In genomic region chr2:34004936-34005335, GRCh38 we compare ENCODE assay signal across 22 cellular contexts.
DNase-seq lines count a peak whose midpoint lies in the region; ATAC-seq and TF ChIP-seq lines count a peak whose summit lies in the region.
"Had no signal": no experiment of that assay in that cellular context is flagged by ENCODE, and none has a peak within 500 bp of the region (broad histone marks: within the 10 kb centered on the region; RNA-seq: fewer than 3 reads in every experiment).

No MANE protein-coding gene starts in this region.

- no peak for DNase-seq in GM23338 (ENCODE audit: low spot score)
- DNase-seq in medulla oblongata (ENCODE audit: extremely low spot score) = peak; percentile 45
- DNase-seq in retina = peak; percentile 71
- no peak for DNase-seq in GM19238 (ENCODE audit: insufficient read length, low spot score)
- DNase-seq: DMS 273 treated with DMSO at 0.1 percent for 48 hours; GDM1; HFFc6; NCI-H1092; NCI-H1694; NCI-H2107; NCI-H226; NCI-H526 treated with DMSO at 0.1 percent for 48 hours; NK-92 treated with Interleukin-12 subunit alpha and Interleukin-12 subunit beta, amount 100 ng/mL, for 24 hours; RPMI8226; SIG-M5 had no signal

- no peaks in the 10 kb centered on the region for H3K4me1 ChIP-seq in GM23338 (ENCODE audit: insufficient read depth)
- H3K4me1 ChIP-seq: BLaER1 treated with 17β-estradiol and CSF1 and Interleukin-3, amounts not matched to agents 10 nM and 100 nM had no signal

- ATAC-seq in GM23338 (no peak), GM18517 (IDR thresholded peaks at IDR 0.05; ENCODE audit: unreplicated experiment) (no peak), HG02623 (IDR thresholded peaks at IDR 0.05; ENCODE audit: unreplicated experiment) (no peak), HG02759 (IDR thresholded peaks at IDR 0.05; ENCODE audit: unreplicated experiment) (no peak)
- ATAC-seq: GM12878 had no signal

- no peaks in the 10 kb centered on the region for H3K36me3 Mint-ChIP-seq in GM23338 (ENCODE audit: low read depth)

- H3K27me3 Mint-ChIP-seq in GM23338 (ENCODE audit: insufficient read depth, low read depth, poor library complexity) = no peaks in the 10 kb centered on the region

- 0 out of 2 replicates have a peak overlapping the region, but pooled peaks have one; percentile 59 for H2AFZ ChIP-seq in GM23338

- H3K36me3 ChIP-seq in GM23338 (ENCODE audit: insufficient read depth) = no peaks in the 10 kb centered on the region
- H3K36me3 ChIP-seq: BLaER1 treated with 17β-estradiol and CSF1 and Interleukin-3, amounts not matched to agents 10 nM and 100 nM had no signal

- H3F3A ChIP-seq in GM23338 (replicated peaks; ENCODE audit: low read depth) = no peaks in the 10 kb centered on the region

- H3K4me3 ChIP-seq in GM23338 = no peak overlapping the region
- H3K4me3 ChIP-seq: BLaER1 treated with 17β-estradiol and CSF1 and Interleukin-3, amounts not matched to agents 10 nM and 100 nM; GM12878 had no signal

- no peaks in the 10 kb centered on the region for H3K9me2 ChIP-seq in GM23338 (ENCODE audit: insufficient read depth)

- no peaks in the 10 kb centered on the region for H3K79me2 ChIP-seq in GM23338 (replicated peaks; ENCODE audit: insufficient read depth)

- H3K27ac ChIP-seq in GM23338 (ENCODE audit: low read depth) (no peak overlapping the region), cingulate gyrus (ENCODE audit: low read depth, low read length) (peak overlapping the region; percentile 11)
- H3K27ac ChIP-seq: BLaER1 treated with 17β-estradiol and CSF1 and Interleukin-3, amounts not matched to agents 10 nM and 100 nM; KMS-11 had no signal

- H3K27me3 ChIP-seq in GM23338 (ENCODE audit: insufficient read depth) = no peaks in the 10 kb centered on the region
- H3K27me3 ChIP-seq: BLaER1 treated with 17β-estradiol and CSF1 and Interleukin-3, amounts not matched to agents 10 nM and 100 nM had no signal

- no peak overlapping the region for H3K4me3 Mint-ChIP-seq in GM23338
- H3K4me3 Mint-ChIP-seq: HFFc6 had no signal

- H3K4me1 Mint-ChIP-seq in GM23338 = no peaks in the 10 kb centered on the region

- H4K20me1 ChIP-seq in GM23338 (replicated peaks; ENCODE audit: insufficient read depth) = no peaks in the 10 kb centered on the region
- H4K20me1 ChIP-seq: BLaER1 treated with 17β-estradiol and CSF1 and Interleukin-3, amounts not matched to agents 10 nM and 100 nM had no signal

- peaks cover 3% of the 10 kb centered on the region; the same call in 1 of the 3 replicates for H3K9me3 Mint-ChIP-seq in GM23338

- no peak for TF ChIP-seq CTCF in GM23338 (conservative IDR thresholded peaks at IDR 0.05; ENCODE audit: low read depth in 2 of 2)

- H3K27ac Mint-ChIP-seq in GM23338 = no peak overlapping the region
- H3K27ac Mint-ChIP-seq: HFFc6 had no signal

- H3K4me2 ChIP-seq in GM23338 = no peak overlapping the region
- H3K4me2 ChIP-seq: BLaER1 treated with 17β-estradiol and CSF1 and Interleukin-3, amounts not matched to agents 10 nM and 100 nM; KMS-11 had no signal

TF ChIP-seq in GM23338, 12 proteins besides CTCF, POLR2A, EP300 and RAD21 (continues in another document):
- TF ChIP-seq REST (IDR thresholded peaks at IDR 0.05; ENCODE audit: unreplicated experiment) (no peak), POLR2AphosphoS5 (IDR thresholded peaks at IDR 0.05; ENCODE audit: low read depth) (no peak), ZNF114 (CRISPR knock-in tag; IDR thresholded peaks at IDR 0.05) (no peak), ETS1 (IDR thresholded peaks at IDR 0.05) (no peak), EZH2 (IDR thresholded peaks at IDR 0.05; ENCODE audit: low read depth, unreplicated experiment) (no peak), NANOG (IDR thresholded peaks at IDR 0.05; ENCODE audit: borderline replicate concordance) (no peak), JUNB (IDR thresholded peaks at IDR 0.05; ENCODE audit: unreplicated experiment) (no peak)

Comparison
In these comparisons a context has a peak if more than half of its experiments do, and no peak if none do; other contexts are left out.
1. DNase-seq: peak in medulla oblongata (single experiment) and retina (single experiment); none in GM23338 (single experiment) and GM19238 (single experiment).